ENCODE assay signal across 1 cellular context in the genomic region with DNA sequence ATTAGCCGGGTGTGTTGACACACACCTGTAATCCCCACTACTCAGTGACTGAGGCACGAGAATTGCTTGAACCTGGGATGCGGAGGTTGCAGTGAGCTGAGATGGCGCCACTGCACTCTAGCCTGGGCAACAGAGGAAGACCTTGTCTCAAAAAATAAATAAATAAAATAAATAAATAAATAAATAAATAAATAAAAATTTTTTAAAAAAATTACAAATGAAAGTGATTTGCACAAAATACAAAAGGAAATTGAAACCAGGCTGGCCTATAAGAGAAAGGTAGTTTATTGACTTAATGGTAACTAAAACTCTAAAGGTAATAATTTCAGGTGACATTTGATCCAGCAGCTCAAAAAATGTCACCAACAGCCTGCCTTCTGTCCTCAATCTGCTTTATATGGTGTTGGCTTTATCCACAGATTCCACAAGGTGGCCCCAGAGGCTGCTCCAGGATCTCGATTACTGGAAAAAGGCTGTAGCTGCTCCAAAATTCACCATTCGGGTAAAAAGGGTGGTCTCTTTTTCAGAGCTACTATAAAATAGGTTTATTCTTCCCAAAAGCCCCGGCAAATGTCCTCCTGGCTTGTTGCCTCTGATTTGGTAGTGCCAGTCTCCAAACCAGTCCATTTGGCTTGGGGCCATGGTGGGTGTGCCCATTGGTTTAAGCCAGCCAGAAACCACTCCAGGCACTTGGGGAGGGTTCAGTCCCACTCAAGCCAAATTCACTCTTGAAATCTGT.
TF ChIP-seq lines count a peak whose summit lies in the region.

No MANE protein-coding gene starts in this region.

TF ChIP-seq in H1, 55 proteins besides CTCF, POLR2A, EP300 and RAD21:
- TF ChIP-seq, protein P1, sequence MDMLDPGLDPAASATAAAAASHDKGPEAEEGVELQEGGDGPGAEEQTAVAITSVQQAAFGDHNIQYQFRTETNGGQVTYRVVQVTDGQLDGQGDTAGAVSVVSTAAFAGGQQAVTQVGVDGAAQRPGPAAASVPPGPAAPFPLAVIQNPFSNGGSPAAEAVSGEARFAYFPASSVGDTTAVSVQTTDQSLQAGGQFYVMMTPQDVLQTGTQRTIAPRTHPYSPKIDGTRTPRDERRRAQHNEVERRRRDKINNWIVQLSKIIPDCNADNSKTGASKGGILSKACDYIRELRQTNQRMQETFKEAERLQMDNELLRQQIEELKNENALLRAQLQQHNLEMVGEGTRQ (IDR thresholded peaks at IDR 0.05; ENCODE audit: low read length) = no peak
- TF ChIP-seq FOSL1 (IDR thresholded peaks at IDR 0.05; ENCODE audit: insufficient read depth, low read depth, low read length) (no peak), BACH1 (IDR thresholded peaks at IDR 0.05; ENCODE audit: low read length) (no peak), TEAD4 (IDR thresholded peaks at IDR 0.05; ENCODE audit: low read depth, low read length) (0 out of 2 replicates have a peak, but pooled peaks have one; percentile 36), YY1 (IDR thresholded peaks at IDR 0.05; ENCODE audit: low read depth, low read length) (no peak), SP4 (IDR thresholded peaks at IDR 0.05; ENCODE audit: low read length) (no peak), JUN (IDR thresholded peaks at IDR 0.05; ENCODE audit: low read depth, low read length) (no peak), HDAC2 (IDR thresholded peaks at IDR 0.05; ENCODE audit: borderline replicate concordance in 1 of 2, low read depth in 2 of 2, low read length in 2 of 2) (no peak), SRF (IDR thresholded peaks at IDR 0.05; ENCODE audit: low read depth, low read length) (peak; percentile 75), NANOG (IDR thresholded peaks at IDR 0.05; ENCODE audit: insufficient read depth, low read depth, low read length, poor library complexity, severe bottlenecking) (no peak), SIN3A (conservative IDR thresholded peaks at IDR 0.05 in 1 of 2, IDR thresholded peaks at IDR 0.05 in 1 of 2; ENCODE audit: low read depth in 1 of 2, low read length in 2 of 2) (no peak)
